Comparison of ENCODE assay signal across 1 cellular context in the genomic region with DNA sequence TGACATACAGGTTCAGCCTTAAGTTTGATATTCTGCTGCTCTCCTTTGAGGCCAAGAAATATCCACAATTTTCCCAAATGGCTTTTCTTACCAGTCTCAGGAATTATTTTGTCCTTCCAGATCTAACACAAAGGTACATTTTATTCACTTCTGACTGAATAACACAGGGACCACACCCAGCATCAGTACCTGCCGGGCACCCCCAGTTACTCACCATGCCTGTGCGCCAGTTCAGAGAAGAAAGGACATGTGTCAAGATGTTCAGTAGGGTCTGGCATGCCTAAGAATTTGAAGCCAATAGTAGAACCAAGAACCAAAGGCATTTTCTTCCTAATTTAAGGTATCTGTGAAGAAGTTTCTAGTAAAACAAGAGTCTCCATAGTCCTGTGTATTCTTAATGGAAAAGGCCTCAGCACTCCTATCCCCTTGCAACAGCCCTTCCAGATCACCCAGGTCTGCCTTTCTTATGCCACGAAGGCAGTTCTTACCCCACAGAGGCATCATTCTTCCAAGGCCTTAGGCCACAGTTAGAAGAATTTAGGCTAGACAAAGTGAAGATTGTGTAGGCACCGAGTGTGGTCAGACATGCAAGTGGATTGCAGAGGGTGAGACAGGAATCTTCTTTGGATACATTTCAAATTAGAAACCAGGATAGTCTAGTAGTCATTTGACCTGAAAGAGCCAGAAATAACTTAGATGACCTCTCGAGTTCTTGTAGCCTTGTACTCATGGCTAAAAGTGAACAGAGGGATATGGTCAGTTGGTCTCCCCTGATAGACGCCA.
TF ChIP-seq lines count a peak whose summit lies in the region.

No MANE protein-coding gene starts in this region.

TF ChIP-seq in H1, 55 proteins besides CTCF, POLR2A, EP300 and RAD21:
- TF ChIP-seq SP4 (IDR thresholded peaks at IDR 0.05; ENCODE audit: low read length): no peak
- TF ChIP-seq, protein P1, sequence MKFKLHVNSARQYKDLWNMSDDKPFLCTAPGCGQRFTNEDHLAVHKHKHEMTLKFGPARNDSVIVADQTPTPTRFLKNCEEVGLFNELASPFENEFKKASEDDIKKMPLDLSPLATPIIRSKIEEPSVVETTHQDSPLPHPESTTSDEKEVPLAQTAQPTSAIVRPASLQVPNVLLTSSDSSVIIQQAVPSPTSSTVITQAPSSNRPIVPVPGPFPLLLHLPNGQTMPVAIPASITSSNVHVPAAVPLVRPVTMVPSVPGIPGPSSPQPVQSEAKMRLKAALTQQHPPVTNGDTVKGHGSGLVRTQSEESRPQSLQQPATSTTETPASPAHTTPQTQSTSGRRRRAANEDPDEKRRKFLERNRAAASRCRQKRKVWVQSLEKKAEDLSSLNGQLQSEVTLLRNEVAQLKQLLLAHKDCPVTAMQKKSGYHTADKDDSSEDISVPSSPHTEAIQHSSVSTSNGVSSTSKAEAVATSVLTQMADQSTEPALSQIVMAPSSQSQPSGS (IDR thresholded peaks at IDR 0.05; ENCODE audit: low read length): no peak
- no peak for TF ChIP-seq RNF2 (IDR thresholded peaks at IDR 0.05; ENCODE audit: borderline replicate concordance, low read depth, low read length, missing control alignments, poor library complexity, severe bottlenecking)
- TF ChIP-seq KDM4A (IDR thresholded peaks at IDR 0.05; ENCODE audit: low read depth, low read length, severe bottlenecking): no peak
- no peak for TF ChIP-seq CEBPB (IDR thresholded peaks at IDR 0.05; ENCODE audit: low read depth, low read length)
- no peak for TF ChIP-seq SIX5 (IDR thresholded peaks at IDR 0.05; ENCODE audit: low read depth, low read length)
- no peak for TF ChIP-seq ZNF274 (IDR thresholded peaks at IDR 0.05; ENCODE audit: borderline replicate concordance, extremely low read depth, low read length)
- TF ChIP-seq TAF1 (IDR thresholded peaks at IDR 0.05; ENCODE audit: low read depth, low read length): no peak
- TF ChIP-seq SIN3A (conservative IDR thresholded peaks at IDR 0.05 in 1 of 2, IDR thresholded peaks at IDR 0.05 in 1 of 2; ENCODE audit: low read depth in 1 of 2, low read length in 2 of 2): no peak
- no peak for TF ChIP-seq SIRT6 (IDR thresholded peaks at IDR 0.05; ENCODE audit: low read length)
- no peak for TF ChIP-seq EZH2 (IDR thresholded peaks at IDR 0.05; ENCODE audit: low read depth, low read length, severe bottlenecking)
- no peak for TF ChIP-seq TCF12 (IDR thresholded peaks at IDR 0.05; ENCODE audit: low read depth, low read length)
- TF ChIP-seq NRF1 (IDR thresholded peaks at IDR 0.05; ENCODE audit: low read depth, low read length): no peak
- TF ChIP-seq CBX8 (IDR thresholded peaks at IDR 0.05; ENCODE audit: borderline replicate concordance, low read depth, low read length): no peak
- TF ChIP-seq, protein P2, sequence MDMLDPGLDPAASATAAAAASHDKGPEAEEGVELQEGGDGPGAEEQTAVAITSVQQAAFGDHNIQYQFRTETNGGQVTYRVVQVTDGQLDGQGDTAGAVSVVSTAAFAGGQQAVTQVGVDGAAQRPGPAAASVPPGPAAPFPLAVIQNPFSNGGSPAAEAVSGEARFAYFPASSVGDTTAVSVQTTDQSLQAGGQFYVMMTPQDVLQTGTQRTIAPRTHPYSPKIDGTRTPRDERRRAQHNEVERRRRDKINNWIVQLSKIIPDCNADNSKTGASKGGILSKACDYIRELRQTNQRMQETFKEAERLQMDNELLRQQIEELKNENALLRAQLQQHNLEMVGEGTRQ (IDR thresholded peaks at IDR 0.05; ENCODE audit: low read length): no peak
- no peak for TF ChIP-seq ASH2L (IDR thresholded peaks at IDR 0.05; ENCODE audit: low read length)
- TF ChIP-seq YY1 (IDR thresholded peaks at IDR 0.05; ENCODE audit: low read depth, low read length): no peak
